33 cellular contexts compared by ENCODE assay signal in the genomic region with DNA sequence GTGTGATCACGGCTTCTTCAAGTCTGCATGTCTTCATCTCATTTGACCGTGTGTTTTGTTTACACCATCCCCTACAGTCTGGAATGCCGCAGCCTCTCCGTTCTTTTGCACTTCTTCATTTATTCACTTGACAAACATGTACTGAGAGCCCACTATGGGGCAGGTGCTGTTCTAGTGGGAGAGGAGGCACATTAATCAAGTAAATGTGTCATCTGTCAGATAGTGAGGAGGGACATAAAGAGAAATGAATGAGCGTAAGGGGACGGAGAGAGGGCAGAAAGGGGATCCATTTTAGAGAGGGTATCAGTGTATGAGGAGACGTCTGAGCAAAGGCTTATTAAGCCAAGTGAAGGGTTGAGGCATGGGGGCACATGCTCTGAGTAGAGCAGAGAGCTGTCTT. TPM values are rescaled to one million over a fixed set of nuclear protein-coding genes. Genes with fewer than 3 reads are reported as not detected.
"Had no signal": no experiment of that assay in that cellular context is flagged by ENCODE, and none has a peak within 500 bp of the region (broad histone marks: within the 10 kb centered on the region; RNA-seq: fewer than 3 reads in every experiment).

No MANE protein-coding gene starts in this region.

- H3K4me1 Mint-ChIP-seq: activated CD4-positive, alpha-beta T cell treated with anti-CD3 and anti-CD28 coated beads for 36 hours; activated CD4-positive, alpha-beta T cell treated with anti-CD3 and anti-CD28 coated beads, Interleukin-2, amount 10 ng/mL, durations not matched to agents 24 days and 14 days; activated CD8-positive, alpha-beta memory T cell treated with anti-CD3 and anti-CD28 coated beads, Interleukin-2, amount 10 ng/mL, durations not matched to agents 7 days and 5 days; activated naive CD4-positive, alpha-beta T cell treated with anti-CD3 and anti-CD28 coated beads, Interleukin-2, amount 10 ng/mL, durations not matched to agents 7 days and 5 days; activated naive CD8-positive, alpha-beta T cell treated with anti-CD3 and anti-CD28 coated beads, Interleukin-2, amount 10 ng/mL, durations not matched to agents 7 days and 5 days had no signal

- H3K27ac ChIP-seq: ascending aorta, breast epithelium, cardiac muscle cell, colonic mucosa, epithelial cell of prostate, esophagus squamous epithelium, gastroesophageal sphincter had no signal

- H3K4me3 Mint-ChIP-seq: activated CD4-positive, alpha-beta memory T cell treated with anti-CD3 and anti-CD28 coated beads for 36 hours; activated CD4-positive, alpha-beta T cell treated with anti-CD3 and anti-CD28 coated beads for 36 hours; activated CD4-positive, alpha-beta T cell treated with anti-CD3 and anti-CD28 coated beads, Interleukin-2, amount 10 ng/mL, durations not matched to agents 24 days and 14 days; activated CD8-positive, alpha-beta memory T cell treated with anti-CD3 and anti-CD28 coated beads, Interleukin-2, amount 10 ng/mL, durations not matched to agents 7 days and 5 days; activated CD8-positive, alpha-beta T cell treated with anti-CD3 and anti-CD28 coated beads, Interleukin-2, amount 10 ng/mL, durations not matched to agents 7 days and 5 days; activated naive CD4-positive, alpha-beta T cell treated with anti-CD3 and anti-CD28 coated beads, Interleukin-2, amount 10 ng/mL, durations not matched to agents 7 days and 5 days; activated naive CD8-positive, alpha-beta T cell treated with anti-CD3 and anti-CD28 coated beads, Interleukin-2, amount 10 ng/mL, durations not matched to agents 7 days and 5 days; activated T-helper 1 cell treated with anti-CD3 and anti-CD28 coated beads, Interleukin-12 subunit alpha, Interleukin-12 subunit beta, Interleukin-2, Interleukin-4 antibody, amounts not matched to agents 30 ng/mL and 10 ng/mL and 1 ng/mL, durations not matched to agents 14 hours and 24 hours and 36 hours; brain had no signal

- H3K9me3 Mint-ChIP-seq: activated CD4-positive, alpha-beta memory T cell treated with anti-CD3 and anti-CD28 coated beads for 36 hours; activated CD4-positive, alpha-beta T cell treated with anti-CD3 and anti-CD28 coated beads, Interleukin-2, amount 10 ng/mL, durations not matched to agents 24 days and 14 days; activated naive CD4-positive, alpha-beta T cell treated with anti-CD3 and anti-CD28 coated beads, Interleukin-2, amount 10 ng/mL, durations not matched to agents 7 days and 5 days; activated naive CD4-positive, alpha-beta T cell treated with anti-CD3 and anti-CD28 coated beads, Interleukin-2, amount 50 U/mL, for 72 hours; activated naive CD8-positive, alpha-beta T cell treated with anti-CD3 and anti-CD28 coated beads, Interleukin-2, amount 10 ng/mL, durations not matched to agents 7 days and 5 days; activated T-helper 1 cell treated with anti-CD3 and anti-CD28 coated beads, Interleukin-12 subunit alpha, Interleukin-12 subunit beta, Interleukin-2, Interleukin-4 antibody, amounts not matched to agents 30 ng/mL and 10 ng/mL and 1 ng/mL, durations not matched to agents 14 hours and 24 hours and 36 hours; activated T-helper 2 cell treated with anti-CD3 and anti-CD28 coated beads, Interferon-gamma antibody, Interleukin-2, Interleukin-4, amounts not matched to agents 10 μg/mL and 5 μg/mL and 100 μg/mL, durations not matched to agents 14 hours and 24 hours and 36 hours; brain had no signal

- H3K27me3 ChIP-seq: ascending aorta, breast epithelium, cardiac muscle cell, colonic mucosa had no signal

- H3K4me3 ChIP-seq: ascending aorta, breast epithelium, cardiac muscle cell, colonic mucosa, esophagus squamous epithelium, gastroesophageal sphincter had no signal

- H3K27me3 Mint-ChIP-seq: activated CD4-positive, alpha-beta memory T cell treated with anti-CD3 and anti-CD28 coated beads for 36 hours; activated CD4-positive, alpha-beta T cell treated with anti-CD3 and anti-CD28 coated beads for 36 hours had no signal

- H3K36me3 ChIP-seq: ascending aorta, breast epithelium, cardiac muscle cell, colonic mucosa, esophagus squamous epithelium, gastroesophageal sphincter had no signal

- DNase-seq: activated CD4-positive, alpha-beta memory T cell treated with anti-CD3 and anti-CD28 coated beads for 36 hours; activated CD4-positive, alpha-beta T cell treated with anti-CD3 and anti-CD28 coated beads for 36 hours; activated CD4-positive, alpha-beta T cell treated with anti-CD3 and anti-CD28 coated beads, Interleukin-2, amount 10 ng/mL, durations not matched to agents 24 days and 14 days; activated CD4-positive, CD25-positive, alpha-beta regulatory T cell; activated CD4-positive, CD25-positive, alpha-beta regulatory T cell treated with anti-CD3 and anti-CD28 coated beads, Interleukin-2, amount 50 U/mL, for 72 hours; activated CD8-positive, alpha-beta memory T cell treated with anti-CD3 and anti-CD28 coated beads, Interleukin-2, amount 10 ng/mL, durations not matched to agents 7 days and 5 days; activated CD8-positive, alpha-beta memory T cell treated with anti-CD3 and anti-CD28 coated beads, Interleukin-2, amount 50 U/mL, for 4 hours; activated CD8-positive, alpha-beta T cell treated with anti-CD3 and anti-CD28 coated beads, Interleukin-2, amount 10 ng/mL, durations not matched to agents 7 days and 5 days; activated effector memory CD4-positive, alpha-beta T cell treated with anti-CD3 and anti-CD28 coated beads, Interleukin-2, amount 50 U/mL, for 16 hours; activated naive CD4-positive, alpha-beta T cell treated with anti-CD3 and anti-CD28 coated beads, Interleukin-2, amount 10 ng/mL, durations not matched to agents 7 days and 5 days; activated naive CD8-positive, alpha-beta T cell treated with anti-CD3 and anti-CD28 coated beads, Interleukin-2, amount 10 ng/mL, durations not matched to agents 7 days and 5 days; activated T-cell treated with anti-CD3 and anti-CD28 coated beads, Interleukin-2, amount 50 U/mL, for 1 hour; activated T-cell treated with anti-CD3 and anti-CD28 coated beads, Interleukin-2, amount 50 U/mL, for 48 hours; central memory CD4-positive, alpha-beta T cell; cerebellar nuclear complex; colonic mucosa; effector CD8-positive, alpha-beta T cell; esophagus squamous epithelium; foreskin melanocyte; T-helper 2 cell had no signal

- H3K9me3 ChIP-seq: ascending aorta, breast epithelium, colonic mucosa, esophagus squamous epithelium, gastroesophageal sphincter had no signal

- FAIRE-seq: endometrium, endothelial cell of umbilical vein had no signal

- H3K27ac Mint-ChIP-seq: activated CD4-positive, alpha-beta memory T cell treated with anti-CD3 and anti-CD28 coated beads for 36 hours; activated CD4-positive, alpha-beta T cell treated with anti-CD3 and anti-CD28 coated beads for 36 hours; activated CD4-positive, alpha-beta T cell treated with anti-CD3 and anti-CD28 coated beads, Interleukin-2, amount 10 ng/mL, durations not matched to agents 24 days and 14 days; activated CD8-positive, alpha-beta memory T cell treated with anti-CD3 and anti-CD28 coated beads, Interleukin-2, amount 10 ng/mL, durations not matched to agents 7 days and 5 days; activated CD8-positive, alpha-beta T cell treated with anti-CD3 and anti-CD28 coated beads, Interleukin-2, amount 10 ng/mL, durations not matched to agents 7 days and 5 days; activated naive CD4-positive, alpha-beta T cell treated with anti-CD3 and anti-CD28 coated beads, Interleukin-2, amount 10 ng/mL, durations not matched to agents 7 days and 5 days; activated naive CD4-positive, alpha-beta T cell treated with anti-CD3 and anti-CD28 coated beads, Interleukin-2, amount 50 U/mL, for 72 hours; activated naive CD8-positive, alpha-beta T cell treated with anti-CD3 and anti-CD28 coated beads, Interleukin-2, amount 10 ng/mL, durations not matched to agents 7 days and 5 days; activated T-helper 1 cell treated with anti-CD3 and anti-CD28 coated beads, Interleukin-12 subunit alpha, Interleukin-12 subunit beta, Interleukin-2, Interleukin-4 antibody, amounts not matched to agents 30 ng/mL and 10 ng/mL and 1 ng/mL, durations not matched to agents 14 hours and 24 hours and 36 hours; activated T-helper 2 cell treated with anti-CD3 and anti-CD28 coated beads, Interferon-gamma antibody, Interleukin-2, Interleukin-4, amounts not matched to agents 10 μg/mL and 5 μg/mL and 100 μg/mL, durations not matched to agents 14 hours and 24 hours and 36 hours; brain had no signal

- H3K4me1 ChIP-seq: ascending aorta, breast epithelium, colonic mucosa, esophagus squamous epithelium, gastroesophageal sphincter had no signal

- H3K36me3 Mint-ChIP-seq: activated CD4-positive, alpha-beta memory T cell treated with anti-CD3 and anti-CD28 coated beads for 36 hours; activated CD8-positive, alpha-beta memory T cell treated with anti-CD3 and anti-CD28 coated beads, Interleukin-2, amount 10 ng/mL, durations not matched to agents 7 days and 5 days; activated naive CD4-positive, alpha-beta T cell treated with anti-CD3 and anti-CD28 coated beads, Interleukin-2, amount 10 ng/mL, durations not matched to agents 7 days and 5 days; activated naive CD4-positive, alpha-beta T cell treated with anti-CD3 and anti-CD28 coated beads, Interleukin-2, amount 50 U/mL, for 72 hours; activated naive CD8-positive, alpha-beta T cell treated with anti-CD3 and anti-CD28 coated beads, Interleukin-2, amount 10 ng/mL, durations not matched to agents 7 days and 5 days; brain had no signal

RNA-seq across cellular contexts. Expression of a gene that starts 54.0 kb away (rescaled TPM):
- total RNA-seq: activated CD4-positive, alpha-beta memory T cell treated with anti-CD3 and anti-CD28 coated beads for 36 hours; activated CD8-positive, alpha-beta memory T cell treated with anti-CD3 and anti-CD28 coated beads for 36 hours; activated CD8-positive, alpha-beta T cell treated with anti-CD3 and anti-CD28 coated beads, Interleukin-2, amount 10 ng/mL, durations not matched to agents 7 days and 5 days; activated T-helper 2 cell treated with anti-CD3 and anti-CD28 coated beads, Interferon-gamma antibody, Interleukin-2, Interleukin-4, amounts not matched to agents 10 μg/mL and 5 μg/mL and 100 μg/mL, durations not matched to agents 14 hours and 24 hours and 36 hours; endothelial cell of umbilical vein; fibroblast of villous mesenchyme had no signal
